28 cellular contexts compared by ENCODE assay signal in the genomic region with DNA sequence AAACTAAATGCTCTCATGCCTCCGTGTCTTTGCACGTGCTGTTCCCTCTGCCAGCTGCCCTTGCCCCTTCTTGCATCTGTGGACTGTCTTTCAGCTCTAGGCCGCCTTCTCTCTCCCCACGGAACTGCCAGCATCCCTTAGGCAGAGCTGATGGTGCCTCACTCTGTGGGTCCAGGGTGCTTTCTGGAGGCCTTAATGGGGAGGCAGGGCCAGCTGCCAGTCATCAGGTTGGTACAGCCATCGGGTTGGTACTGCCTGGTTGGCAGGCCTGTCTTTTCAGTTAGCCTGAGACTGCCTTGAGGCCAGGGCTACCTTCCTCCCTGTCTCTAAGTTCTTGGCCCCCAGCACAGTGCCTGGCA.
DNase-seq lines count a peak whose midpoint lies in the region; ATAC-seq and TF ChIP-seq lines count a peak whose summit lies in the region.
"Had no signal": no experiment of that assay in that cellular context is flagged by ENCODE, and none has a peak within 500 bp of the region (broad histone marks: within the 10 kb centered on the region; RNA-seq: fewer than 3 reads in every experiment).

No MANE protein-coding gene starts in this region.

- H3K36me3 Mint-ChIP-seq in activated naive CD8-positive, alpha-beta T cell treated with anti-CD3 and anti-CD28 coated beads, Interleukin-2, amount 50 U/mL, for 24 hours (ENCODE audit: low read depth), result no peaks in the 10 kb centered on the region
- H3K36me3 Mint-ChIP-seq: activated naive CD8-positive, alpha-beta T cell; T-cell had no signal

- H3K4me1 Mint-ChIP-seq in activated naive CD8-positive, alpha-beta T cell treated with anti-CD3 and anti-CD28 coated beads, Interleukin-2, amount 50 U/mL, for 24 hours, result peaks cover 24% of the 10 kb centered on the region

- TF ChIP-seq CTCF in heart right ventricle (IDR thresholded peaks at IDR 0.05) (no peak), gastrocnemius medialis (IDR thresholded peaks at IDR 0.05 in 4 of 5, conservative IDR thresholded peaks at IDR 0.05 in 1 of 5) (no peak), foreskin keratinocyte (conservative IDR thresholded peaks at IDR 0.05) (no peak)

- H3K27me3 ChIP-seq in heart right ventricle (no peaks in the 10 kb centered on the region), layer of hippocampus (ENCODE audit: control insufficient read depth, insufficient read depth, low read length) (no peaks in the 10 kb centered on the region), gastrocnemius medialis (no peaks in the 10 kb centered on the region), foreskin keratinocyte (no peaks in the 10 kb centered on the region)
- H3K27me3 ChIP-seq: BE2C, colonic mucosa, spleen, upper lobe of right lung had no signal

- H3K27ac Mint-ChIP-seq in activated naive CD8-positive, alpha-beta T cell treated with anti-CD3 and anti-CD28 coated beads, Interleukin-2, amount 50 U/mL, for 24 hours, result no peak overlapping the region
- H3K27ac Mint-ChIP-seq: activated naive CD8-positive, alpha-beta T cell; activated T-helper 1 cell treated with anti-CD3 and anti-CD28 coated beads, Interleukin-12 subunit alpha, Interleukin-12 subunit beta, Interleukin-2, Interleukin-4 antibody, amounts not matched to agents 30 ng/mL and 10 ng/mL and 1 ng/mL, durations not matched to agents 14 hours and 24 hours and 36 hours; nephron progenitor cell; progenitor cell of endocrine pancreas; T-cell had no signal

- 84 to 88% methylated on average over 5 of the region's 5 CpGs for WGBS in heart right ventricle, 2 donors

- H3K4me3 ChIP-seq in heart right ventricle, result no peak overlapping the region
- no peak overlapping the region for H3K4me3 ChIP-seq in gastrocnemius medialis
- H3K4me3 ChIP-seq: A549, colonic mucosa, HAP-1, spleen, upper lobe of right lung had no signal

- peak overlapping the region in 9 of 10 donors; percentile 94 to 99 (median 98) for H3K27ac ChIP-seq in heart right ventricle
- peak overlapping the region; percentile 39 for H3K27ac ChIP-seq in layer of hippocampus (ENCODE audit: low read depth, low read length)
- H3K27ac ChIP-seq in gastrocnemius medialis, result peak overlapping the region; percentile 93 to 100 (median 98)
- no peak overlapping the region for H3K27ac ChIP-seq in foreskin keratinocyte
- H3K27ac ChIP-seq: colonic mucosa, upper lobe of right lung had no signal

- no peak overlapping the region for H3K4me3 Mint-ChIP-seq in activated naive CD8-positive, alpha-beta T cell treated with anti-CD3 and anti-CD28 coated beads, Interleukin-2, amount 50 U/mL, for 24 hours
- H3K4me3 Mint-ChIP-seq: activated naive CD8-positive, alpha-beta T cell; activated T-helper 1 cell treated with anti-CD3 and anti-CD28 coated beads, Interleukin-12 subunit alpha, Interleukin-12 subunit beta, Interleukin-2, Interleukin-4 antibody, amounts not matched to agents 30 ng/mL and 10 ng/mL and 1 ng/mL, durations not matched to agents 14 hours and 24 hours and 36 hours; nephron progenitor cell; T-cell had no signal

- peaks cover 45 to 99% (median 81%) of the 10 kb centered on the region in 9 donors for H3K4me1 ChIP-seq in heart right ventricle
- H3K4me1 ChIP-seq in gastrocnemius medialis, result peaks cover 95 to 99% of the 10 kb centered on the region in 2 donors
- peaks cover 46% of the 10 kb centered on the region for H3K4me1 ChIP-seq in foreskin keratinocyte

- peaks cover 4% of the 10 kb centered on the region for H3K27me3 Mint-ChIP-seq in activated naive CD8-positive, alpha-beta T cell treated with anti-CD3 and anti-CD28 coated beads, Interleukin-2, amount 50 U/mL, for 24 hours
- H3K27me3 Mint-ChIP-seq: activated naive CD8-positive, alpha-beta T cell had no signal

- H3K9me3 ChIP-seq in heart right ventricle (no peaks in the 10 kb centered on the region), gastrocnemius medialis (no peaks in the 10 kb centered on the region)
- H3K9me3 ChIP-seq: A549, BE2C, colonic mucosa, HAP-1, spleen, upper lobe of right lung had no signal

- ATAC-seq in heart right ventricle, result no peak
- ATAC-seq in left ventricle myocardium superior, result no peak
- no peak for ATAC-seq in gastrocnemius medialis
- ATAC-seq in activated naive CD8-positive, alpha-beta T cell treated with anti-CD3 and anti-CD28 coated beads, Interleukin-2, amount 50 U/mL, for 24 hours, result no peak
- no peak for ATAC-seq in GM18517 (IDR thresholded peaks at IDR 0.05; ENCODE audit: unreplicated experiment)
- ATAC-seq in foreskin keratinocyte, result no peak
- ATAC-seq: A549, T-cell, upper lobe of right lung had no signal

- no peak for TF ChIP-seq POLR2A in gastrocnemius medialis (IDR thresholded peaks at IDR 0.05)

- H3K36me3 ChIP-seq in heart right ventricle (no peaks in the 10 kb centered on the region), gastrocnemius medialis (no peaks in the 10 kb centered on the region)
- H3K36me3 ChIP-seq: BE2C, colonic mucosa, HAP-1, spleen, upper lobe of right lung had no signal

- intact Hi-C loops in heart right ventricle (cut with DNase I) (loop anchor here in 3 of 10 donors (5.0 to 10.0 kb wide), 3 partner anchors 42 to 54 kb away; no protein-coding TSS in a partner anchor), left ventricle myocardium superior (cut with micrococcal nuclease) (no loop called here), gastrocnemius medialis (cut with DNase I; ENCODE audit: low total_unique reads) (no loop called here)

- DNase-seq in heart right ventricle, result no peak
- DNase-seq in left ventricle myocardium superior, result no peak
- no peak for DNase-seq in gastrocnemius medialis
- DNase-seq in activated naive CD8-positive, alpha-beta T cell treated with anti-CD3 and anti-CD28 coated beads, Interleukin-2, amount 50 U/mL, for 24 hours, result no peak
- DNase-seq in foreskin keratinocyte, result no peak
- DNase-seq in NCI-H524 (lab: John Stamatoyannopoulos, UW), result no peak
- DNase-seq: BE2C, Calu3, colonic mucosa, EL, hippocampal formation, Karpas-422, midbrain, NCI-H187, NCI-H774, nephron progenitor cell, OCI-M1, SHP77 treated with DMSO at 0.1 percent for 48 hours, spleen, T-cell, upper lobe of right lung had no signal

- no peaks in the 10 kb centered on the region for H3K9me3 Mint-ChIP-seq in activated naive CD8-positive, alpha-beta T cell treated with anti-CD3 and anti-CD28 coated beads, Interleukin-2, amount 50 U/mL, for 24 hours
- H3K9me3 Mint-ChIP-seq: activated T-helper 1 cell treated with anti-CD3 and anti-CD28 coated beads, Interleukin-12 subunit alpha, Interleukin-12 subunit beta, Interleukin-2, Interleukin-4 antibody, amounts not matched to agents 30 ng/mL and 10 ng/mL and 1 ng/mL, durations not matched to agents 14 hours and 24 hours and 36 hours; nephron progenitor cell; T-cell had no signal

- in situ Hi-C loops in gastrocnemius medialis (cut with MboI; ENCODE audit: low sequenced_read_pairs in 4 of 4), result no loop called here
